ENCODE assay signal across 10 cellular contexts in the genomic region with DNA sequence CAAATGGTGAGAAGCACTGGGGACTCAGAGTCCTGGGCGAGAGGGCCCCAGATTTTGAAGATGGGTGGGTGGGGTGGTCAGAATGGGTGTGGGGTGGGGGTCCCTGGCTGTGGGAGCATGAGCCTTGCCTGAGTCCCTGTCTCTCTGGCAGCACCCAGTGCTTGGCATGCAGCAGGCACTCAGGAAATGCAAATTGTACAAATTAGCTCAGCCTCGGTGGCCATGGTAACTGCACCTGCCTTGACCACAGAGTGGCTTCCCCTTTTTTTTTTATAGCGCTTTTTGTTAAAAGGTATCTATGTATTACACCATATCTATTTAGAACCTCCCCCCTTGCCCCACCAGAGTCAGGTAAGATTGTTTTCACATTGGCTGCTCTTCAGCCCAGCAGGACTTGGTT. TPM values are rescaled to one million over a fixed set of nuclear protein-coding genes. Genes with fewer than 3 reads are reported as not detected.
A peak's percentile ranks its signal among the peaks of the same experiment; 100 is the strongest.
DNase-seq lines count a peak whose midpoint lies in the region; ATAC-seq, FAIRE-seq and TF ChIP-seq lines count a peak whose summit lies in the region.
"Had no signal": no experiment of that assay in that cellular context is flagged by ENCODE, and none has a peak within 500 bp of the region (broad histone marks: within the 10 kb centered on the region; RNA-seq: fewer than 3 reads in every experiment).

No MANE protein-coding gene starts in this region.

- no peaks in the 10 kb centered on the region for H3K79me2 ChIP-seq in mammary epithelial cell (ENCODE audit: insufficient read depth, low read length)
- no peaks in the 10 kb centered on the region for H3K79me2 ChIP-seq in H9 (ENCODE audit: insufficient read depth, low read length)
- no peaks in the 10 kb centered on the region for H3K79me2 ChIP-seq in mesendoderm (ENCODE audit: control insufficient read depth, insufficient read depth, low read length)

- H3K4me2 ChIP-seq in mammary epithelial cell (ENCODE audit: insufficient read depth, low read depth, low read length): no peak overlapping the region
- H3K4me2 ChIP-seq in H9 (ENCODE audit: insufficient read depth, insufficient read length, low read length): no peak overlapping the region
- H3K4me2 ChIP-seq in mesendoderm (ENCODE audit: low read length): no peak overlapping the region

- no peaks in the 10 kb centered on the region; a peak in 1 of 5 replicates for H3K9me3 Mint-ChIP-seq in H9
- H3K9me3 Mint-ChIP-seq: nephron had no signal

- no peak overlapping the region for H3K27ac Mint-ChIP-seq in H9
- H3K27ac Mint-ChIP-seq: nephron had no signal

- H3K27ac ChIP-seq in mammary epithelial cell (ENCODE audit: insufficient read depth, low read depth, low read length): no peak overlapping the region
- no peak overlapping the region for H3K27ac ChIP-seq in RWPE1
- no peak overlapping the region for H3K27ac ChIP-seq in H9 (ENCODE audit: insufficient read length, low read depth, low read length)
- H3K27ac ChIP-seq in mesendoderm (ENCODE audit: low read depth, low read length): no peak overlapping the region

- H3K4me3 ChIP-seq in mammary epithelial cell (replicated peaks in 1 of 3; ENCODE audit: insufficient read depth in 1 of 3, low read depth in 2 of 3, low read length in 3 of 3) (no peak overlapping the region), mesendoderm (ENCODE audit: low read length) (no peak overlapping the region)

- no peaks in the 10 kb centered on the region for H3K9me3 ChIP-seq in mammary epithelial cell (replicated peaks; ENCODE audit: insufficient read depth, low read length)
- no peaks in the 10 kb centered on the region for H3K9me3 ChIP-seq in H9 (ENCODE audit: control insufficient read depth, low read depth, low read length)

- POLR2A ChIA-PET in RWPE1 (lab: Yijun Ruan, JAX; ENCODE audit: low non-redundant PET): no interaction called here

- no peak overlapping the region for H3K4me3 Mint-ChIP-seq in H9
- H3K4me3 Mint-ChIP-seq: nephron had no signal

- no peak overlapping the region for H3K23ac ChIP-seq in H9 (ENCODE audit: insufficient read length, low read depth, low read length)
- H3K23ac ChIP-seq in mesendoderm (ENCODE audit: low read length): no peak overlapping the region

- H2BK5ac ChIP-seq in H9 (ENCODE audit: insufficient read length, low read length) (no peak overlapping the region), mesendoderm (ENCODE audit: low read length) (no peak overlapping the region)

- TF ChIP-seq CTCF in mammary epithelial cell (conservative IDR thresholded peaks at IDR 0.05 in 1 of 2, IDR thresholded peaks at IDR 0.05 in 1 of 2; ENCODE audit: extremely low read depth in 1 of 2, insufficient read depth in 1 of 2, low read depth in 1 of 2, low read length in 2 of 2) (no peak), RWPE1 (conservative IDR thresholded peaks at IDR 0.05; ENCODE audit: low read depth) (no peak), H9 (conservative IDR thresholded peaks at IDR 0.05) (no peak)

- H3K4ac ChIP-seq in H9 (ENCODE audit: low read depth, low read length) (no peak overlapping the region), mesendoderm (ENCODE audit: low read depth, low read length) (no peak overlapping the region)

- no peak overlapping the region for H3T11ph ChIP-seq in H9 (ENCODE audit: low read length)

- CTCF ChIA-PET in mammary epithelial cell (lab: Charles Lee; ENCODE audit: low non-redundant PET): interaction anchor here (0.6 kb wide), 1 partner anchor 75 kb away, joined by 3 read pairs; no protein-coding TSS in a partner anchor
- CTCF ChIA-PET in RWPE1 (lab: Yijun Ruan, JAX): interaction anchor here (0.6 kb wide), 2 partner anchors 14 to 45 kb away, joined by 3 read pairs; no protein-coding TSS in a partner anchor

- peak; percentile 53 for FAIRE-seq in GM19239 (lab: Jason Lieb, UNC)

- H3K23me2 ChIP-seq in H9 (ENCODE audit: insufficient read length, low read depth, low read length, poor library complexity, severe bottlenecking): peaks cover 7% of the 10 kb centered on the region

- H2BK12ac ChIP-seq in H9 (ENCODE audit: insufficient read length, low read depth, low read length): no peak overlapping the region

- H4K91ac ChIP-seq in H9 (ENCODE audit: insufficient read length, low read depth, low read length): no peak overlapping the region

- DNase-seq in COR-L47 (lab: John Stamatoyannopoulos, UW) (peak; percentile 27), GM19239 (ENCODE audit: insufficient read length, low spot score) (no peak), NCI-H526 (lab: John Stamatoyannopoulos, UW) (peak; percentile 56 to 82), mammary epithelial cell (no peak), RWPE1 (ENCODE audit: low spot score) (no peak), H9 (no peak), mesendoderm (no peak)
- DNase-seq: erythroblast had no signal

- dilution Hi-C loops in mammary epithelial cell (cut with HindIII; ENCODE audit: low sequenced_read_pairs): no loop called here

- H2BK20ac ChIP-seq in H9 (ENCODE audit: low read depth, low read length, poor library complexity, severe bottlenecking): no peak overlapping the region

- in situ Hi-C loops in mammary epithelial cell (cut with MboI; ENCODE audit: low sequenced_read_pairs in 2 of 2): no loop called here

- H2AFZ ChIP-seq in mammary epithelial cell (ENCODE audit: low read depth, low read length): no peak overlapping the region
- H2AFZ ChIP-seq in H9 (ENCODE audit: low read length): no peak overlapping the region

- H2BK15ac ChIP-seq in H9 (ENCODE audit: low read depth, low read length) (no peak overlapping the region), mesendoderm (replicated peaks; ENCODE audit: low read depth) (no peak overlapping the region)

- H4K8ac ChIP-seq in H9 (replicated peaks; ENCODE audit: insufficient read length, low read depth, low read length) (no peak overlapping the region), mesendoderm (ENCODE audit: low read depth, low read length) (no peak overlapping the region)

- H3K79me1 ChIP-seq in H9 (ENCODE audit: insufficient read depth, low read depth, low read length, poor library complexity, severe bottlenecking): no peaks in the 10 kb centered on the region
- no peaks in the 10 kb centered on the region for H3K79me1 ChIP-seq in mesendoderm (ENCODE audit: low read length)

- H2BK120ac ChIP-seq in H9 (ENCODE audit: low read depth, low read length, poor library complexity, severe bottlenecking) (no peak overlapping the region), mesendoderm (ENCODE audit: low read depth, low read length) (no peak overlapping the region)

- H3K56ac ChIP-seq in H9 (ENCODE audit: insufficient read length, low read depth, low read length) (no peak overlapping the region), mesendoderm (ENCODE audit: low read length) (no peak overlapping the region)

- H3K27me3 Mint-ChIP-seq in H9 (ENCODE audit: low read depth): peaks cover 100% of the 10 kb centered on the region

- H4K5ac ChIP-seq in H9 (ENCODE audit: insufficient read length, low read depth, low read length): no peak overlapping the region
- no peak overlapping the region for H4K5ac ChIP-seq in mesendoderm (ENCODE audit: low read length)

- BruUV-seq in mammary epithelial cell (replicated peaks; lab: Mats Ljungman, UMichigan): no TSS peak

- peaks cover 3 to 6% of the 10 kb centered on the region in 2 experiments; a peak in 2 of 4 replicates for H3K4me1 Mint-ChIP-seq in H9
- H3K4me1 Mint-ChIP-seq: nephron had no signal

- H3K36me3 Mint-ChIP-seq in H9 (ENCODE audit: insufficient read depth in 1 of 3, low read depth in 3 of 3): no peaks in the 10 kb centered on the region

- H3K4me1 ChIP-seq in mammary epithelial cell (ENCODE audit: insufficient read depth, low read length): no peaks in the 10 kb centered on the region
- H3K4me1 ChIP-seq in H9 (ENCODE audit: insufficient read depth, low read length): no peaks in the 10 kb centered on the region
- H3K4me1 ChIP-seq in mesendoderm (ENCODE audit: control insufficient read depth, low read depth, low read length): no peaks in the 10 kb centered on the region

- H3K27me3 ChIP-seq in mammary epithelial cell (ENCODE audit: insufficient read depth, low read length): peaks cover 9% of the 10 kb centered on the region
- peaks cover 29% of the 10 kb centered on the region; the same call in 1 of the 2 replicates for H3K27me3 ChIP-seq in H9 (ENCODE audit: insufficient read depth, low read length)
- H3K27me3 ChIP-seq in mesendoderm (ENCODE audit: insufficient read depth, low read length, poor library complexity): peaks cover 16% of the 10 kb centered on the region

- peak; percentile 85 for ATAC-seq in HG03045 (IDR thresholded peaks at IDR 0.05; ENCODE audit: unreplicated experiment)

- intact Hi-C loops in mammary epithelial cell (cut with micrococcal nuclease): no loop called here

- H3K18ac ChIP-seq in H9 (ENCODE audit: insufficient read length, low read depth, low read length) (no peak overlapping the region), mesendoderm (ENCODE audit: low read length) (no peak overlapping the region)

- H3K9ac ChIP-seq in mammary epithelial cell (ENCODE audit: insufficient read depth, low read length) (no peak overlapping the region), H9 (ENCODE audit: extremely low read depth, insufficient read length, low read length) (no peak overlapping the region), mesendoderm (ENCODE audit: low read length) (no peak overlapping the region)

- H3K36me3 ChIP-seq in mammary epithelial cell (ENCODE audit: insufficient read depth, low read length) (no peaks in the 10 kb centered on the region), mesendoderm (ENCODE audit: control insufficient read depth, insufficient read depth, low read length) (no peaks in the 10 kb centered on the region)

- H2AK5ac ChIP-seq in H9 (ENCODE audit: insufficient read length, low read length) (no peak overlapping the region), mesendoderm (ENCODE audit: low read length) (no peak overlapping the region)

- WGBS in mammary epithelial cell (ENCODE audit: low coverage, missing lambda C conversion rate): 100% methylated on average over 3 of the region's 3 CpGs
- no CpG with 5 or more reads among the region's 3 CpGs for WGBS in H9 (ENCODE audit: extremely low coverage, insufficient read length, low lambda C conversion rate)
- no CpG with 5 or more reads among the region's 3 CpGs for WGBS in mesendoderm (ENCODE audit: extremely low coverage, insufficient coverage, low lambda C conversion rate)

- no peak overlapping the region for H3K14ac ChIP-seq in H9 (ENCODE audit: insufficient read depth, low read length)

- no peaks in the 10 kb centered on the region for H4K20me1 ChIP-seq in mammary epithelial cell (ENCODE audit: insufficient read depth, low read length)
- H4K20me1 ChIP-seq in H9 (ENCODE audit: control insufficient read depth, insufficient read depth, insufficient read length): no peaks in the 10 kb centered on the region

RNA-seq across cellular contexts. Expression of a gene that starts 19.2 kb away (rescaled TPM):
- total RNA-seq in mammary epithelial cell (10 to 100 TPM in 1 of 2 donors, 1 to 10 TPM in 1; 2.7 to 21.3 TPM), H9 (2021) (not detected in 2 replicates)
- 9.2 TPM for polyA plus RNA-seq in mammary epithelial cell
- polyA minus RNA-seq in mammary epithelial cell: 0.57 TPM
- 0.15 TPM for polyA plus RNA-seq in mesendoderm (2013, experiment 1 of 2)
- 0.08 TPM for polyA plus RNA-seq in mesendoderm (2013, experiment 2 of 2)

Comparison
In these comparisons a context has a peak if more than half of its experiments do, and no peak if none do; other contexts are left out.
1. DNase-seq: peak in COR-L47 (single experiment) and NCI-H526 (2 of 2); none in GM19239 (single experiment), mammary epithelial cell (single experiment), RWPE1 (single experiment), H9 (single experiment) and mesendoderm (single experiment).